34 cellular contexts compared by ENCODE assay signal in genomic region chr1:53653631-53654030, GRCh38.
"Had no signal": no experiment of that assay in that cellular context is flagged by ENCODE, and none has a peak within 500 bp of the region (broad histone marks: within the 10 kb centered on the region; RNA-seq: fewer than 3 reads in every experiment).

No MANE protein-coding gene starts in this region.

- H3K27me3 ChIP-seq: brain microvascular endothelial cell, ovary, tibial nerve had no signal

- H3K27ac Mint-ChIP-seq: activated CD4-positive, alpha-beta memory T cell treated with anti-CD3 and anti-CD28 coated beads for 36 hours; activated CD4-positive, alpha-beta T cell treated with anti-CD3 and anti-CD28 coated beads, Interleukin-2, amount 10 ng/mL, durations not matched to agents 24 days and 14 days; activated naive CD4-positive, alpha-beta T cell treated with anti-CD3 and anti-CD28 coated beads for 36 hours; activated naive CD8-positive, alpha-beta T cell treated with anti-CD3 and anti-CD28 coated beads, Interleukin-2, amount 10 ng/mL, durations not matched to agents 7 days and 5 days; activated T-helper 1 cell treated with anti-CD3 and anti-CD28 coated beads, Interleukin-12 subunit alpha, Interleukin-12 subunit beta, Interleukin-2, Interleukin-4 antibody, amounts not matched to agents 30 ng/mL and 10 ng/mL and 1 ng/mL, durations not matched to agents 14 hours and 24 hours and 36 hours; dendritic cell treated with granulocyte-macrophage colony-stimulating factor and Interleukin-4, amounts not matched to agents 40 ng/mL and 50 ng/mL, for 4 days; endodermal cell; nephron; stimulated activated memory B cell treated with anti-CD40 and anti-IgM and Interleukin-4, amounts not matched to agents 10 μg/mL and 1 μg/mL and 100 μg/mL, for 72 hours; T-helper 17 cell had no signal

- H3K4me1 Mint-ChIP-seq: activated CD4-positive, alpha-beta T cell treated with anti-CD3 and anti-CD28 coated beads, Interleukin-2, amount 10 ng/mL, durations not matched to agents 24 days and 14 days; activated naive CD8-positive, alpha-beta T cell treated with anti-CD3 and anti-CD28 coated beads, Interleukin-2, amount 10 ng/mL, durations not matched to agents 7 days and 5 days; stimulated activated memory B cell treated with anti-CD40 and anti-IgM and Interleukin-4, amounts not matched to agents 10 μg/mL and 1 μg/mL and 100 μg/mL, for 72 hours had no signal

- DNase-seq: activated CD4-positive, alpha-beta memory T cell treated with anti-CD3 and anti-CD28 coated beads for 36 hours; activated CD4-positive, alpha-beta T cell treated with anti-CD3 and anti-CD28 coated beads, Interleukin-2, amount 10 ng/mL, durations not matched to agents 24 days and 14 days; activated CD4-positive, CD25-positive, alpha-beta regulatory T cell treated with anti-CD3 and anti-CD28 coated beads, Interleukin-2, amount 50 U/mL, for 72 hours; activated CD8-positive, alpha-beta memory T cell treated with anti-CD3 and anti-CD28 coated beads, Interleukin-2, amount 50 U/mL, for 4 hours; activated effector memory CD4-positive, alpha-beta T cell treated with anti-CD3 and anti-CD28 coated beads, Interleukin-2, amount 50 U/mL, for 16 hours; activated naive CD4-positive, alpha-beta T cell treated with anti-CD3 and anti-CD28 coated beads for 36 hours; activated naive CD8-positive, alpha-beta T cell treated with anti-CD3 and anti-CD28 coated beads, Interleukin-2, amount 10 ng/mL, durations not matched to agents 7 days and 5 days; activated T-cell treated with anti-CD3 and anti-CD28 coated beads, Interleukin-2, amount 50 U/mL, for 1 hour; brain microvascular endothelial cell; caudate nucleus; endodermal cell; foreskin fibroblast; head of caudate nucleus; hypothalamus; left ventricle myocardium inferior; retina; sigmoid colon; small intestine; stimulated activated CD4-positive, alpha-beta T cell treated with anti-CD3 and anti-CD28 coated beads, Interleukin-1b, Interleukin-23, amount 100 ng/mL, for 48 hours; stimulated activated CD4-positive, alpha-beta T cell treated with anti-CD3 and anti-CD28 coated beads, Interleukin-4, amount 100 ng/mL, for 4 hours; stimulated activated CD8-positive, alpha-beta memory T cell treated with anti-CD3 and anti-CD28 coated beads, Interleukin-4, amount 100 ng/mL, for 48 hours; T-helper 17 cell; T1000; WERI-Rb-1 had no signal

- ATAC-seq: esophagus mucosa; stimulated activated memory B cell treated with anti-CD40 and anti-IgM and Interleukin-4, amounts not matched to agents 10 μg/mL and 1 μg/mL and 100 μg/mL, for 72 hours; T-helper 17 cell had no signal

- H3K27ac ChIP-seq: brain microvascular endothelial cell, left ventricle myocardium inferior, ovary, prostate gland, sigmoid colon, tibial nerve, WERI-Rb-1 had no signal

- H3K9me3 ChIP-seq: left ventricle myocardium inferior, ovary, prostate gland, sigmoid colon, tibial nerve had no signal

- H3K36me3 ChIP-seq: brain microvascular endothelial cell, left ventricle myocardium inferior, ovary, prostate gland, sigmoid colon, tibial nerve, WERI-Rb-1 had no signal

- H3K4me3 ChIP-seq: left ventricle myocardium inferior, ovary, prostate gland, sigmoid colon, tibial nerve had no signal

- H3K4me3 Mint-ChIP-seq: activated CD4-positive, alpha-beta memory T cell treated with anti-CD3 and anti-CD28 coated beads for 36 hours; activated CD4-positive, alpha-beta T cell treated with anti-CD3 and anti-CD28 coated beads, Interleukin-2, amount 10 ng/mL, durations not matched to agents 24 days and 14 days; activated naive CD4-positive, alpha-beta T cell treated with anti-CD3 and anti-CD28 coated beads for 36 hours; activated naive CD8-positive, alpha-beta T cell treated with anti-CD3 and anti-CD28 coated beads, Interleukin-2, amount 10 ng/mL, durations not matched to agents 7 days and 5 days; activated T-helper 1 cell treated with anti-CD3 and anti-CD28 coated beads, Interleukin-12 subunit alpha, Interleukin-12 subunit beta, Interleukin-2, Interleukin-4 antibody, amounts not matched to agents 30 ng/mL and 10 ng/mL and 1 ng/mL, durations not matched to agents 14 hours and 24 hours and 36 hours; dendritic cell treated with granulocyte-macrophage colony-stimulating factor and Interleukin-4, amounts not matched to agents 40 ng/mL and 50 ng/mL, for 4 days; endodermal cell; nephron; stimulated activated memory B cell treated with anti-CD40 and anti-IgM and Interleukin-4, amounts not matched to agents 10 μg/mL and 1 μg/mL and 100 μg/mL, for 72 hours; T-helper 17 cell had no signal

- FAIRE-seq: astrocyte, small intestine, urothelium cell line had no signal

- H3K9me3 Mint-ChIP-seq: activated CD4-positive, alpha-beta memory T cell treated with anti-CD3 and anti-CD28 coated beads for 36 hours; activated CD4-positive, alpha-beta T cell treated with anti-CD3 and anti-CD28 coated beads, Interleukin-2, amount 10 ng/mL, durations not matched to agents 24 days and 14 days; activated naive CD4-positive, alpha-beta T cell treated with anti-CD3 and anti-CD28 coated beads for 36 hours; activated naive CD8-positive, alpha-beta T cell treated with anti-CD3 and anti-CD28 coated beads, Interleukin-2, amount 10 ng/mL, durations not matched to agents 7 days and 5 days; activated T-helper 1 cell treated with anti-CD3 and anti-CD28 coated beads, Interleukin-12 subunit alpha, Interleukin-12 subunit beta, Interleukin-2, Interleukin-4 antibody, amounts not matched to agents 30 ng/mL and 10 ng/mL and 1 ng/mL, durations not matched to agents 14 hours and 24 hours and 36 hours; dendritic cell treated with granulocyte-macrophage colony-stimulating factor and Interleukin-4, amounts not matched to agents 40 ng/mL and 50 ng/mL, for 4 days; endodermal cell; nephron; stimulated activated memory B cell treated with anti-CD40 and anti-IgM and Interleukin-4, amounts not matched to agents 10 μg/mL and 1 μg/mL and 100 μg/mL, for 72 hours had no signal

- H3K4me1 ChIP-seq: left ventricle myocardium inferior, prostate gland, sigmoid colon had no signal
